In genomic region chr7:47634273-47634672, GRCh38 we compare ENCODE assay signal across 21 cellular contexts. TPM values are rescaled to one million over a fixed set of nuclear protein-coding genes. Genes with fewer than 3 reads are reported as not detected.
DNase-seq lines count a peak whose midpoint lies in the region; ATAC-seq and TF ChIP-seq lines count a peak whose summit lies in the region.
"Had no signal": no experiment of that assay in that cellular context is flagged by ENCODE, and none has a peak within 500 bp of the region (broad histone marks: within the 10 kb centered on the region; RNA-seq: fewer than 3 reads in every experiment).

No MANE protein-coding gene starts in this region.

- H3K36me3 Mint-ChIP-seq in activated naive CD8-positive, alpha-beta T cell treated with anti-CD3 and anti-CD28 coated beads, Interleukin-2, amount 50 U/mL, for 24 hours (ENCODE audit: low read depth) = no peaks in the 10 kb centered on the region
- no peaks in the 10 kb centered on the region for H3K36me3 Mint-ChIP-seq in activated naive CD8-positive, alpha-beta T cell treated with anti-CD3 and anti-CD28 coated beads for 36 hours
- H3K36me3 Mint-ChIP-seq: T-cell had no signal

- 88% methylated on average over 2 of the region's 2 CpGs for WGBS in smooth muscle cell (ENCODE audit: low lambda C conversion rate)

- H3K4me2 ChIP-seq in PC-3 (ENCODE audit: low read length) (peak overlapping the region; percentile 84; the same call in 1 of the 2 replicates), smooth muscle cell (peak overlapping the region; percentile 29)

- H3K79me2 ChIP-seq in PC-3 (ENCODE audit: low read length) (no peaks in the 10 kb centered on the region), smooth muscle cell (ENCODE audit: low read depth) (no peaks in the 10 kb centered on the region)

- no peaks in the 10 kb centered on the region for H3K4me1 Mint-ChIP-seq in activated naive CD8-positive, alpha-beta T cell treated with anti-CD3 and anti-CD28 coated beads, Interleukin-2, amount 50 U/mL, for 24 hours
- H3K4me1 Mint-ChIP-seq in activated naive CD8-positive, alpha-beta T cell treated with anti-CD3 and anti-CD28 coated beads for 36 hours = no peaks in the 10 kb centered on the region
- H3K4me1 Mint-ChIP-seq: T-cell had no signal

- no peak for DNase-seq in activated naive CD8-positive, alpha-beta T cell treated with anti-CD3 and anti-CD28 coated beads, Interleukin-2, amount 50 U/mL, for 24 hours
- no peak for DNase-seq in activated naive CD8-positive, alpha-beta T cell treated with anti-CD3 and anti-CD28 coated beads for 36 hours
- DNase-seq in PC-3 (peak; percentile 61), iris pigment epithelial cell (ENCODE audit: low read depth) (peak; percentile 76), smooth muscle cell (lab: John Stamatoyannopoulos, UW; ENCODE audit: unreplicated experiment) (no peak), cardiac septum (ENCODE audit: low spot score) (no peak), AG20443 (ENCODE audit: low spot score) (no peak), SHP77 treated with DMSO at 0.1 percent for 48 hours (lab: John Stamatoyannopoulos, UW) (no peak)
- DNase-seq: activated CD4-positive, alpha-beta T cell treated with anti-CD3 and anti-CD28 coated beads for 1 hour; activated CD8-positive, alpha-beta T cell treated with anti-CD3 and anti-CD28 coated beads, Interleukin-2, amount 10 ng/mL, durations not matched to agents 7 days and 5 days; activated gamma-delta T cell; central memory CD4-positive, alpha-beta T cell; GF-D8; MM.1S; stimulated activated CD4-positive, alpha-beta T cell treated with anti-CD3 and anti-CD28 coated beads, Interleukin-12 subunit alpha, Interleukin-12 subunit beta, amount 100 ng/mL, for 4 hours; T-cell; upper lobe of left lung had no signal

- H3K27me3 Mint-ChIP-seq in activated naive CD8-positive, alpha-beta T cell treated with anti-CD3 and anti-CD28 coated beads, Interleukin-2, amount 50 U/mL, for 24 hours = no peaks in the 10 kb centered on the region
- H3K27me3 Mint-ChIP-seq in activated naive CD8-positive, alpha-beta T cell treated with anti-CD3 and anti-CD28 coated beads for 36 hours = peaks cover 3% of the 10 kb centered on the region

- H3K4me3 ChIP-seq in PC-3 (ENCODE audit: low read length) (no peak overlapping the region), smooth muscle cell (no peak overlapping the region)
- H3K4me3 ChIP-seq: HAP-1 had no signal

- CTCF ChIA-PET in PC-3 (lab: Charles Lee) = no interaction called here

- peak overlapping the region; percentile 30 for H3K27ac Mint-ChIP-seq in activated naive CD8-positive, alpha-beta T cell treated with anti-CD3 and anti-CD28 coated beads, Interleukin-2, amount 50 U/mL, for 24 hours
- H3K27ac Mint-ChIP-seq in activated naive CD8-positive, alpha-beta T cell treated with anti-CD3 and anti-CD28 coated beads for 36 hours = no peak overlapping the region
- H3K27ac Mint-ChIP-seq: activated CD8-positive, alpha-beta T cell treated with anti-CD3 and anti-CD28 coated beads, Interleukin-2, amount 10 ng/mL, durations not matched to agents 7 days and 5 days; T-cell had no signal

- H3K36me3 ChIP-seq in PC-3 (ENCODE audit: low read depth, low read length) (no peaks in the 10 kb centered on the region), smooth muscle cell (ENCODE audit: low read depth) (no peaks in the 10 kb centered on the region)
- H3K36me3 ChIP-seq: HAP-1, neutrophil, upper lobe of left lung had no signal

- H3K27ac ChIP-seq in PC-3 (ENCODE audit: low read length) = no peak overlapping the region
- H3K27ac ChIP-seq in smooth muscle cell (ENCODE audit: low read depth) = no peak overlapping the region
- H3K27ac ChIP-seq: C4-2B, foreskin keratinocyte, neutrophil, upper lobe of left lung had no signal

- H3K9me3 Mint-ChIP-seq in activated naive CD8-positive, alpha-beta T cell treated with anti-CD3 and anti-CD28 coated beads, Interleukin-2, amount 50 U/mL, for 24 hours = no peaks in the 10 kb centered on the region
- no peaks in the 10 kb centered on the region for H3K9me3 Mint-ChIP-seq in activated naive CD8-positive, alpha-beta T cell treated with anti-CD3 and anti-CD28 coated beads for 36 hours
- H3K9me3 Mint-ChIP-seq: T-cell had no signal

- H3K9me3 ChIP-seq in PC-3 (ENCODE audit: low read length) (no peaks in the 10 kb centered on the region), smooth muscle cell (replicated peaks; ENCODE audit: low read depth) (no peaks in the 10 kb centered on the region)
- H3K9me3 ChIP-seq: HAP-1, neutrophil, upper lobe of left lung had no signal

- 0 out of 2 replicates have a peak overlapping the region, but pooled peaks have one; percentile 86 for H2AFZ ChIP-seq in PC-3 (ENCODE audit: low read length)
- H2AFZ ChIP-seq in smooth muscle cell (ENCODE audit: low read depth) = no peak overlapping the region

- H3K4me1 ChIP-seq in PC-3 (ENCODE audit: insufficient read depth, low read length) = peaks cover 21% of the 10 kb centered on the region
- H3K4me1 ChIP-seq in smooth muscle cell (ENCODE audit: low read depth) = peaks cover 14% of the 10 kb centered on the region
- H3K4me1 ChIP-seq: foreskin keratinocyte had no signal

- H4K20me1 ChIP-seq in PC-3 (ENCODE audit: low read length) (no peaks in the 10 kb centered on the region), smooth muscle cell (ENCODE audit: low read depth) (no peaks in the 10 kb centered on the region)

- POLR2A ChIA-PET in PC-3 (lab: Charles Lee; ENCODE audit: unreplicated experiment) = interaction anchor here (0.6 kb wide), 2 partner anchors 24 to 110 kb away, joined by 4 to 6 read pairs; no protein-coding TSS in a partner anchor

- TF ChIP-seq CTCF in PC-3 (conservative IDR thresholded peaks at IDR 0.05; ENCODE audit: low read depth, low read length) = no peak
- no peak for TF ChIP-seq CTCF in smooth muscle cell (IDR thresholded peaks at IDR 0.05; ENCODE audit: borderline replicate concordance, insufficient read depth, poor library complexity, severe bottlenecking)

- no peak for ATAC-seq in activated naive CD8-positive, alpha-beta T cell treated with anti-CD3 and anti-CD28 coated beads, Interleukin-2, amount 50 U/mL, for 24 hours
- no peak for ATAC-seq in PC-3
- ATAC-seq: activated CD8-positive, alpha-beta T cell treated with anti-CD3 and anti-CD28 coated beads, Interleukin-2, amount 10 ng/mL, durations not matched to agents 7 days and 5 days; T-cell had no signal

- intact Hi-C loops in PC-3 (cut with micrococcal nuclease) = loop anchor here (2.0 kb wide), 1 partner anchor 29 kb away; no protein-coding TSS in a partner anchor
- intact Hi-C loops in cardiac septum (cut with DNase I) = no loop called here

- no TSS peak for BruUV-seq in PC-3 (replicated peaks; lab: Mats Ljungman, UMichigan)

- H3K27me3 ChIP-seq in PC-3 (ENCODE audit: low read length) (no peaks in the 10 kb centered on the region), smooth muscle cell (ENCODE audit: low read depth) (no peaks in the 10 kb centered on the region)
- H3K27me3 ChIP-seq: foreskin keratinocyte, upper lobe of left lung had no signal

- H3K9me2 ChIP-seq in PC-3 (replicated peaks; ENCODE audit: low read length) = no peaks in the 10 kb centered on the region

- H3K9ac ChIP-seq in PC-3 (ENCODE audit: low read length) = no peak overlapping the region
- no peak overlapping the region for H3K9ac ChIP-seq in smooth muscle cell (ENCODE audit: low read depth)

- H3F3A ChIP-seq in PC-3 (ENCODE audit: low read length, unreplicated experiment) = no peaks in the 10 kb centered on the region
- peaks cover 6% of the 10 kb centered on the region for H3F3A ChIP-seq in smooth muscle cell (ENCODE audit: low read depth)

- H3K4me3 Mint-ChIP-seq in activated naive CD8-positive, alpha-beta T cell treated with anti-CD3 and anti-CD28 coated beads, Interleukin-2, amount 50 U/mL, for 24 hours = no peak overlapping the region
- no peak overlapping the region for H3K4me3 Mint-ChIP-seq in activated naive CD8-positive, alpha-beta T cell treated with anti-CD3 and anti-CD28 coated beads for 36 hours
- H3K4me3 Mint-ChIP-seq: activated CD8-positive, alpha-beta T cell treated with anti-CD3 and anti-CD28 coated beads, Interleukin-2, amount 10 ng/mL, durations not matched to agents 7 days and 5 days; T-cell had no signal

RNA-seq across cellular contexts. Expression of gene TNS3, which starts 52.4 kb away (rescaled TPM):
- under 1 TPM; 0.12 to 0.52 TPM for total RNA-seq in activated naive CD8-positive, alpha-beta T cell treated with anti-CD3 and anti-CD28 coated beads for 36 hours
- total RNA-seq in PC-3 (2014; rRNA removed) (71.4 and 72.3 TPM in 2 replicates), smooth muscle cell (46.6 and 50.5 TPM in 2 replicates), cardiac septum (29.0 TPM)
- 27.5 and 32.6 TPM in 2 replicates for polyA plus RNA-seq in smooth muscle cell
- total RNA-seq: activated CD8-positive, alpha-beta T cell treated with anti-CD3 and anti-CD28 coated beads, Interleukin-2, amount 10 ng/mL, durations not matched to agents 7 days and 5 days had no signal

Comparison
In these comparisons a context has a peak if more than half of its experiments do, and no peak if none do; other contexts are left out.
1. DNase-seq: peak in PC-3 (single experiment) and iris pigment epithelial cell (single experiment); none in activated naive CD8-positive, alpha-beta T cell treated with anti-CD3 and anti-CD28 coated beads, Interleukin-2, amount 50 U/mL, for 24 hours (single experiment), activated naive CD8-positive, alpha-beta T cell treated with anti-CD3 and anti-CD28 coated beads for 36 hours (single experiment), smooth muscle cell (single experiment), cardiac septum (single experiment), AG20443 (single experiment) and SHP77 treated with DMSO at 0.1 percent for 48 hours (single experiment).
2. RNA of gene TNS3, which starts 52.4 kb away (total RNA-seq): 71.4 to 72.3 TPM in PC-3, 46.6 to 50.5 TPM in smooth muscle cell and 29.0 TPM in cardiac septum (single experiment); 0.12 to 0.52 TPM in activated naive CD8-positive, alpha-beta T cell treated with anti-CD3 and anti-CD28 coated beads for 36 hours; every median in the first group is over 10 times any median in the second.